8 cellular contexts compared by ENCODE assay signal in the genomic region with DNA sequence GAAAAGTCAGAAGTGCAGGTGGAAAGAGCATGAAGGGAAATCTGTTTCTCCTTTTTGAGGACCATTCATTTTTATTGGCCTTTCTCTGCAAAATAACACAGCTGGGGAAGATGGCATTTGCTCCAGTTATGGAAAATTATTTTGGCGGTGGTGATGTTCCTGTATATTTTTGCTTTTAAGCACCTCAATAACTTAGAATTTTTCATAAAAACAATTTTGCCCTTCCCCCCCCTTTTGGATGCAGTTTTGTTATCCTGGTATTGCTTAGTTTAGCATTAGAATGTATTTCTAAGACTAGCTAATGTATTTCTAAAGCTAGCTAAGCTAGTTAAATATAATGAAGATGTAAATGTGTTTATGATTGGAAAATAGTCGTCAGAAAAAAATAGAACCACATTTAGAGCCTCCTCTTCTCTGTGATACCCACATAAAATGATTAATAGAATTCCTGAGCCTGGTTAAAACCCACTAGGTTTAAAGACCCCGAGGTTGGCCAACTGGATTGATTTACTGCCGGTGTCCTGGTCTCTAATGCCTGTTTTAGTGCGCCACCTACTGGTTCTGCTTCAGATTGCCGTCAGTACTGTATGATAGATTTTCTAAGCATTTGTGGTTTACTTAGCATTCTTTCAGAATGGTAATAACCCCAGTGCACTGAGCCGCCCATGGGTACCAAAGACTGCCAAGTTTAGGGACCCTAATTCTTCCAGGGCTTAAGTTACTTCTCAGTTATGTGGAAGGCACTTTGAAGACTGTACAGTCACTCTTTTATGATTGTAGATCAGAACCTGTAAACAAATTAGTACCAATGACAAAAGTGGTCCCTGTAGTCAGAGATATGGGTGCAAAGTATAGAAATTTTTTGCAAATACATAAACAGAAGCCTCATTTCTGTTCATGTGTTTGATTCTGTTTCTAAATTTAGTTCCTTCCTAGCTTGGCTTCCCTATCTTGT. TPM values are rescaled to one million over a fixed set of nuclear protein-coding genes. Genes with fewer than 3 reads are reported as not detected.
A peak's percentile ranks its signal among the peaks of the same experiment; 100 is the strongest.
DNase-seq lines count a peak whose midpoint lies in the region; ATAC-seq and TF ChIP-seq lines count a peak whose summit lies in the region.

No MANE protein-coding gene starts in this region.

- no TSS peak for BruUV-seq in mammary epithelial cell (replicated peaks; lab: Mats Ljungman, UMichigan)

- no peaks in the 10 kb centered on the region for H4K20me1 ChIP-seq in mammary epithelial cell (ENCODE audit: insufficient read depth, low read length)

- peaks cover 52% of the 10 kb centered on the region for H3K4me1 ChIP-seq in mammary epithelial cell (ENCODE audit: insufficient read depth, low read length)

- H3K27me3 ChIP-seq in GM06990 (replicated peaks; ENCODE audit: control insufficient read depth, insufficient read depth, low read length) (no peaks in the 10 kb centered on the region), mammary epithelial cell (ENCODE audit: insufficient read depth, low read length) (no peaks in the 10 kb centered on the region)

- in situ Hi-C loops in mammary epithelial cell (cut with MboI; ENCODE audit: low sequenced_read_pairs in 2 of 2) = loop anchor here (10.0 kb wide), 2 partner anchors 491 to 611 kb away; no protein-coding TSS in a partner anchor

- no peak overlapping the region for H3K4me3 ChIP-seq in GM06990 (replicated peaks; ENCODE audit: low read depth, low read length)
- H3K4me3 ChIP-seq in WI38 (ENCODE audit: low read depth, low read length) = no peak overlapping the region
- H3K4me3 ChIP-seq in mammary epithelial cell (replicated peaks in 1 of 3; ENCODE audit: insufficient read depth in 1 of 3, low read depth in 2 of 3, low read length in 3 of 3) = no peak overlapping the region

- peaks cover 100% of the 10 kb centered on the region for H3K79me2 ChIP-seq in mammary epithelial cell (ENCODE audit: insufficient read depth, low read length)

- H3K27ac ChIP-seq in mammary epithelial cell (ENCODE audit: insufficient read depth, low read depth, low read length) = peak overlapping the region; percentile 82

- whole genome bisulfite sequencing in mammary epithelial cell (ENCODE audit: low coverage, missing lambda C conversion rate) = 13% methylated on average over 7 of the region's 7 CpGs

- no peak overlapping the region for H2AFZ ChIP-seq in mammary epithelial cell (ENCODE audit: low read depth, low read length)

- TF ChIP-seq CTCF in GM06990 (IDR thresholded peaks at IDR 0.05; ENCODE audit: insufficient read depth, low read length, poor library complexity, severe bottlenecking) (peak; percentile 81), WI38 (IDR thresholded peaks at IDR 0.05; ENCODE audit: low read depth, low read length) (peak; percentile 76), mammary epithelial cell (conservative IDR thresholded peaks at IDR 0.05 in 1 of 2, IDR thresholded peaks at IDR 0.05 in 1 of 2; ENCODE audit: extremely low read depth in 1 of 2, insufficient read depth in 1 of 2, low read depth in 1 of 2, low read length in 2 of 2) (peak; percentile 89 to 94)

- DNase-seq in GM06990 (ENCODE audit: extremely low read depth, insufficient read length) (no peak), NCI-H2196 (lab: John Stamatoyannopoulos, UW; ENCODE audit: unreplicated experiment) (peak; percentile 86), mammary epithelial cell (peak; percentile 68), islet precursor cell (peak; percentile 88)
- peak; percentile 69 to 85 for DNase-seq in stimulated activated CD4-positive, alpha-beta T cell treated with anti-CD3 and anti-CD28 coated beads, Interleukin-12 subunit alpha, Interleukin-12 subunit beta, amount 100 ng/mL, for 24 hours (ENCODE audit: low read depth in 2 of 2)

- H3K9me3 ChIP-seq in mammary epithelial cell (replicated peaks; ENCODE audit: insufficient read depth, low read length) = no peaks in the 10 kb centered on the region

- intact Hi-C loops in mammary epithelial cell (cut with micrococcal nuclease) = loop anchor here (1.0 to 2.0 kb wide), 6 partner anchors 56 to 613 kb away; no protein-coding TSS in a partner anchor

- H3K4me2 ChIP-seq in mammary epithelial cell (ENCODE audit: insufficient read depth, low read depth, low read length) = peak overlapping the region; percentile 82

- H3K36me3 ChIP-seq in GM06990 (ENCODE audit: control insufficient read depth, insufficient read depth, low read length) = no peaks in the 10 kb centered on the region
- no peaks in the 10 kb centered on the region for H3K36me3 ChIP-seq in mammary epithelial cell (ENCODE audit: insufficient read depth, low read length)

- H3K9ac ChIP-seq in mammary epithelial cell (ENCODE audit: insufficient read depth, low read length) = peak overlapping the region; percentile 67

- dilution Hi-C loops in mammary epithelial cell (cut with HindIII; ENCODE audit: low sequenced_read_pairs) = no loop called here

- CTCF ChIA-PET in mammary epithelial cell (lab: Charles Lee; ENCODE audit: low non-redundant PET) = interaction anchor here (0.6 to 1.2 kb wide), 7 partner anchors 9 to 486 kb away, joined by 4 to 9 read pairs (median 5); no protein-coding TSS in a partner anchor

- peak; percentile 56 for ATAC-seq in HG02885 (IDR thresholded peaks at IDR 0.05; ENCODE audit: poor library complexity, unreplicated experiment)
- no peak for ATAC-seq in HG03565 (IDR thresholded peaks at IDR 0.05; ENCODE audit: unreplicated experiment)

RNA-seq across cellular contexts. Expression of gene KLF3, which starts 11.4 kb away (rescaled TPM):
- 10 to 100 TPM; 24.2 to 41.3 TPM for total RNA-seq in mammary epithelial cell
- 11.6 TPM for polyA plus RNA-seq in mammary epithelial cell
- 35.3 TPM for polyA minus RNA-seq in mammary epithelial cell
